Comparison of ENCODE assay signal across 9 cellular contexts in genomic region chr7:25893436-25893835, GRCh38.
DNase-seq lines count a peak whose midpoint lies in the region; ATAC-seq and TF ChIP-seq lines count a peak whose summit lies in the region.
"Had no signal": no experiment of that assay in that cellular context is flagged by ENCODE, and none has a peak within 500 bp of the region (broad histone marks: within the 10 kb centered on the region; RNA-seq: fewer than 3 reads in every experiment).

No MANE protein-coding gene starts in this region.

- no peak for TF ChIP-seq POLR2A in vagina (IDR thresholded peaks at IDR 0.05)

- intact Hi-C loops in activated CD4-positive, alpha-beta memory T cell treated with anti-CD3 and anti-CD28 coated beads for 36 hours (cut with micrococcal nuclease): loop anchor here (1.0 to 10.0 kb wide), 7 partner anchors 168 to 971 kb away; partner anchors contain the start of genes NFE2L3 and SKAP2
- intact Hi-C loops in lower lobe of right lung (cut with DNase I) (no loop called here), vagina (cut with DNase I) (loop anchor here (10.0 kb wide), 2 partner anchors 171 to 471 kb away; no protein-coding TSS in a partner anchor)

- no peak overlapping the region for H3K27ac ChIP-seq in lower lobe of right lung
- no peak overlapping the region for H3K27ac ChIP-seq in vagina

- H3K9me3 Mint-ChIP-seq in activated naive CD4-positive, alpha-beta T cell treated with anti-CD3 and anti-CD28 coated beads, Interleukin-2, amount 50 U/mL, for 24 hours: no peaks in the 10 kb centered on the region
- no peaks in the 10 kb centered on the region for H3K9me3 Mint-ChIP-seq in activated CD4-positive, alpha-beta memory T cell treated with anti-CD3 and anti-CD28 coated beads for 36 hours

- H3K4me3 ChIP-seq in lower lobe of right lung (peak overlapping the region; percentile 49), vagina (peak overlapping the region; percentile 26 to 35)

- H3K27me3 Mint-ChIP-seq in activated naive CD4-positive, alpha-beta T cell treated with anti-CD3 and anti-CD28 coated beads, Interleukin-2, amount 50 U/mL, for 24 hours: peaks cover 5% of the 10 kb centered on the region
- peaks cover 3% of the 10 kb centered on the region for H3K27me3 Mint-ChIP-seq in activated CD4-positive, alpha-beta memory T cell treated with anti-CD3 and anti-CD28 coated beads for 36 hours

- H3K4me1 ChIP-seq in lower lobe of right lung (peaks cover 11% of the 10 kb centered on the region), vagina (peaks cover 16% of the 10 kb centered on the region)

- in situ Hi-C loops in GM13977 (cut with MboI; ENCODE audit: low pct_unique_long_range_greater_than_20kb, low sequenced_read_pairs, unreplicated experiment): loop anchor here (25.0 kb wide), 2 partner anchors 294 to 769 kb away; no protein-coding TSS in a partner anchor

- TF ChIP-seq CTCF in lower lobe of right lung (IDR thresholded peaks at IDR 0.05) (no peak), vagina (IDR thresholded peaks at IDR 0.05) (no peak), GM13977 (IDR thresholded peaks at IDR 0.05; ENCODE audit: extremely low read depth, insufficient read depth, missing control alignments) (no peak)

- POLR2A ChIA-PET in activated CD4-positive, alpha-beta memory T cell treated with anti-CD3 and anti-CD28 coated beads for 36 hours (lab: Charles Lee): interaction anchor here (0.6 kb wide), 2 partner anchors 295 to 1205 kb away, joined by 3 read pairs; no protein-coding TSS in a partner anchor

- no peak overlapping the region for H3K27ac Mint-ChIP-seq in activated naive CD4-positive, alpha-beta T cell treated with anti-CD3 and anti-CD28 coated beads, Interleukin-2, amount 50 U/mL, for 24 hours
- no peak overlapping the region for H3K27ac Mint-ChIP-seq in activated CD4-positive, alpha-beta memory T cell treated with anti-CD3 and anti-CD28 coated beads for 36 hours

- H3K4me3 Mint-ChIP-seq in activated naive CD4-positive, alpha-beta T cell treated with anti-CD3 and anti-CD28 coated beads, Interleukin-2, amount 50 U/mL, for 24 hours: peak overlapping the region; percentile 98
- peak overlapping the region; percentile 73 for H3K4me3 Mint-ChIP-seq in activated CD4-positive, alpha-beta memory T cell treated with anti-CD3 and anti-CD28 coated beads for 36 hours

- no peaks in the 10 kb centered on the region for H3K36me3 Mint-ChIP-seq in activated naive CD4-positive, alpha-beta T cell treated with anti-CD3 and anti-CD28 coated beads, Interleukin-2, amount 50 U/mL, for 24 hours
- no peaks in the 10 kb centered on the region for H3K36me3 Mint-ChIP-seq in activated CD4-positive, alpha-beta memory T cell treated with anti-CD3 and anti-CD28 coated beads for 36 hours

- peaks cover 22% of the 10 kb centered on the region for H3K4me1 Mint-ChIP-seq in activated naive CD4-positive, alpha-beta T cell treated with anti-CD3 and anti-CD28 coated beads, Interleukin-2, amount 50 U/mL, for 24 hours
- peaks cover 26% of the 10 kb centered on the region for H3K4me1 Mint-ChIP-seq in activated CD4-positive, alpha-beta memory T cell treated with anti-CD3 and anti-CD28 coated beads for 36 hours (ENCODE audit: low read depth)

- H3K27me3 ChIP-seq in lower lobe of right lung (ENCODE audit: low read depth): peaks cover 8% of the 10 kb centered on the region
- H3K27me3 ChIP-seq in vagina: no peaks in the 10 kb centered on the region

- CTCF ChIA-PET in activated CD4-positive, alpha-beta memory T cell treated with anti-CD3 and anti-CD28 coated beads for 36 hours (lab: Charles Lee): interaction anchor here (0.6 to 7.5 kb wide), 43 partner anchors 8 to 1270 kb away, joined by 3 to 100 read pairs (median 6); partner anchors contain the start of gene NFE2L3

- ATAC-seq in lower lobe of right lung: no peak
- no peak for ATAC-seq in GM21381 (IDR thresholded peaks at IDR 0.05; ENCODE audit: unreplicated experiment)
- no peak for ATAC-seq in GM18511 (IDR thresholded peaks at IDR 0.05; ENCODE audit: unreplicated experiment)

- no peak for DNase-seq in activated naive CD4-positive, alpha-beta T cell (lab: John Stamatoyannopoulos, UW)
- no peak for DNase-seq in activated CD4-positive, alpha-beta memory T cell treated with anti-CD3 and anti-CD28 coated beads for 36 hours
- DNase-seq in lower lobe of right lung: no peak
- no peak for DNase-seq in vagina (ENCODE audit: extremely low spot score in 2 of 2)
- DNase-seq in GM13977 (ENCODE audit: low spot score): no peak

- H3K9me3 ChIP-seq in lower lobe of right lung (no peaks in the 10 kb centered on the region), vagina (no peaks in the 10 kb centered on the region)

- H3K36me3 ChIP-seq in lower lobe of right lung: no peaks in the 10 kb centered on the region
- no peaks in the 10 kb centered on the region for H3K36me3 ChIP-seq in vagina
- H3K36me3 ChIP-seq: WERI-Rb-1 had no signal
